ENCODE assay signal across 22 cellular contexts in genomic region chr5:101611039-101611438, GRCh38.
A peak's percentile ranks its signal among the peaks of the same experiment; 100 is the strongest.
DNase-seq lines count a peak whose midpoint lies in the region; FAIRE-seq and TF ChIP-seq lines count a peak whose summit lies in the region.
"Had no signal": no experiment of that assay in that cellular context is flagged by ENCODE, and none has a peak within 500 bp of the region (broad histone marks: within the 10 kb centered on the region; RNA-seq: fewer than 3 reads in every experiment).

No MANE protein-coding gene starts in this region.

- no peak for FAIRE-seq in H1 (lab: Jason Lieb, UNC)
- FAIRE-seq in H54 (lab: Jason Lieb, UNC) = no peak
- FAIRE-seq: G401.6, RCC 7860 had no signal

- H2BK5ac ChIP-seq in H1 (ENCODE audit: low read depth, low read length) = no peak overlapping the region

- H3K79me1 ChIP-seq in H1 (ENCODE audit: low read depth, low read length) = no peaks in the 10 kb centered on the region

- no peaks in the 10 kb centered on the region for H4K20me1 ChIP-seq in H1 (replicated peaks in 1 of 2; ENCODE audit: control insufficient read depth in 1 of 2, insufficient read depth in 2 of 2, low read length in 2 of 2)

- H4K5ac ChIP-seq in H1 (ENCODE audit: insufficient read length, low read depth, low read length) = no peak overlapping the region

- no peak for TF ChIP-seq EP300 in H1 (IDR thresholded peaks at IDR 0.05; ENCODE audit: borderline replicate concordance in 1 of 2, low read depth in 2 of 2, low read length in 2 of 2)

- POLR2A ChIA-PET in H1 (lab: Charles Lee; ENCODE audit: partially characterized antibody) = no interaction called here

- no peak overlapping the region for H3K23ac ChIP-seq in H1 (ENCODE audit: insufficient read length)

- H2BK15ac ChIP-seq in H1 (ENCODE audit: low read length) = no peak overlapping the region

- no peak overlapping the region for H3K4me3 ChIP-seq in H1 (ENCODE audit: extremely low read depth in 1 of 4, insufficient read depth in 2 of 4, low read depth in 3 of 4, low read length in 4 of 4)
- H3K4me3 ChIP-seq: GM23338 had no signal

- H3K18ac ChIP-seq in H1 (ENCODE audit: extremely low read depth, low read length) = no peak overlapping the region

- H3K27me3 ChIP-seq in H1 (replicated peaks in 1 of 4; ENCODE audit: control insufficient read depth in 3 of 4, extremely low read depth in 1 of 4, insufficient read depth in 3 of 4, low read length in 3 of 4) = no peaks in the 10 kb centered on the region
- H3K27me3 ChIP-seq: BE2C had no signal

- H3K4ac ChIP-seq in H1 (replicated peaks; ENCODE audit: insufficient read length, low read depth, low read length) = no peak overlapping the region

- no peak overlapping the region for H3K27ac ChIP-seq in H1 (ENCODE audit: low read depth, low read length)

- no peak overlapping the region for H3K9ac ChIP-seq in H1 (replicated peaks in 1 of 4; ENCODE audit: extremely low read depth in 1 of 4, low read depth in 3 of 4, low read length in 3 of 4)
- H3K9ac ChIP-seq: SK-N-SH had no signal

- no peak for TF ChIP-seq RAD21 in H1 (IDR thresholded peaks at IDR 0.05 in 1 of 2, conservative IDR thresholded peaks at IDR 0.05 in 1 of 2; ENCODE audit: low read depth in 2 of 2, low read length in 2 of 2)

- no peaks in the 10 kb centered on the region for H3K79me2 ChIP-seq in H1 (ENCODE audit: control insufficient read depth in 1 of 2, insufficient read depth in 2 of 2, low read length in 2 of 2)

- H2AFZ ChIP-seq in H1 (ENCODE audit: low read length) = no peak overlapping the region
- H2AFZ ChIP-seq: GM23338 had no signal

- H3K36me3 ChIP-seq in H1 (ENCODE audit: control insufficient read depth in 2 of 4, insufficient read depth in 4 of 4, low read length in 3 of 4) = no peaks in the 10 kb centered on the region
- H3K36me3 ChIP-seq: BE2C had no signal

- 89% methylated on average over 6 of the region's 6 CpGs; no CpG with 5 or more reads in 1 of the 2 experiments for WGBS in H1 (ENCODE audit: extremely low coverage in 1 of 2, insufficient coverage in 1 of 2, insufficient read length in 1 of 2, insufficient replicate concordance in 2 of 2, low coverage in 1 of 2, low lambda C conversion rate in 2 of 2, missing lambda C conversion rate in 1 of 2), 2 experiments

- TF ChIP-seq POLR2A in H1 (IDR thresholded peaks at IDR 0.05; ENCODE audit: control extremely low read depth in 1 of 2, low read depth in 2 of 2, low read length in 2 of 2) = no peak
- no peak for TF ChIP-seq POLR2A in H54 (IDR thresholded peaks at IDR 0.05; ENCODE audit: low read depth, low read length)

- H3K23me2 ChIP-seq in H1 (ENCODE audit: low read depth, low read length) = no peaks in the 10 kb centered on the region

- CTCF ChIA-PET in H1 (lab: Charles Lee; ENCODE audit: partially characterized antibody) = interaction anchor here (1.3 to 2.8 kb wide), 3 partner anchors 10 to 68 kb away, joined by 3 to 9 read pairs (median 3); no protein-coding TSS in a partner anchor

- H3K56ac ChIP-seq in H1 (replicated peaks; ENCODE audit: insufficient read length, low read depth, low read length) = no peak overlapping the region

- H4K91ac ChIP-seq in H1 (replicated peaks; ENCODE audit: insufficient read length, low read length) = no peak overlapping the region

- H2BK20ac ChIP-seq in H1 (ENCODE audit: low read length) = peak overlapping the region; percentile 41; the same call in 1 of the 2 replicates

- H2AK5ac ChIP-seq in H1 (ENCODE audit: low read depth, low read length) = no peak overlapping the region

- no peak overlapping the region for H4K8ac ChIP-seq in H1 (ENCODE audit: extremely low read depth, insufficient read depth, low read length)

- H3K9me3 ChIP-seq in H1 (ENCODE audit: insufficient read depth in 2 of 2, low read depth in 1 of 2, low read length in 1 of 2) = no peaks in the 10 kb centered on the region
- H3K9me3 ChIP-seq: BE2C, SK-N-SH had no signal

- no peak overlapping the region; the same call in 1 of the 2 replicates for H2BK12ac ChIP-seq in H1 (ENCODE audit: low read depth, low read length)

- no peak overlapping the region for H3K14ac ChIP-seq in H1 (ENCODE audit: insufficient read length)

- no peak overlapping the region for H2BK120ac ChIP-seq in H1 (replicated peaks; ENCODE audit: low read depth, low read length)

- no peaks in the 10 kb centered on the region for H3K4me1 ChIP-seq in H1 (replicated peaks in 1 of 4; ENCODE audit: control insufficient read depth in 3 of 4, insufficient read depth in 4 of 4, low read length in 3 of 4)
- H3K4me1 ChIP-seq: BE2C had no signal

- TF ChIP-seq CTCF in H1 (IDR thresholded peaks at IDR 0.05; ENCODE audit: control extremely low read depth in 1 of 3, insufficient read depth in 1 of 3, low read depth in 1 of 3, low read length in 3 of 3) = no peak

- DNase-seq in DMS53 (lab: John Stamatoyannopoulos, UW) (peak; percentile 27), DMS53 treated with DMSO at 0.1 percent for 48 hours (lab: John Stamatoyannopoulos, UW; ENCODE audit: unreplicated experiment) (no peak), NCI-H748 treated with DMSO at 0.1 percent for 48 hours (lab: John Stamatoyannopoulos, UW) (peak; percentile 27), H1 (ENCODE audit: low read depth in 1 of 2, low spot score in 2 of 2) (no peak), H54 (ENCODE audit: insufficient read length, low spot score) (no peak)
- no peak for DNase-seq in stimulated activated CD4-positive, alpha-beta T cell treated with anti-CD3 and anti-CD28 coated beads, Interleukin-4, amount 100 ng/mL, for 1 hour
- no peak for DNase-seq in activated effector memory CD4-positive, alpha-beta T cell treated with Interleukin-2 at 50 U/mL for 16 hours
- DNase-seq: 8988T, ACHN, BE2C, Calu3, HCEC 1CT, IMR-90, NCI-H1048, NCI-H1436, NCI-H187, NCI-H2081 treated with DMSO at 0.1 percent for 48 hours, NCI-H526 treated with DMSO at 0.1 percent for 48 hours, SK-N-SH had no signal

- no peak overlapping the region for H3K4me2 ChIP-seq in H1 (ENCODE audit: insufficient read depth in 1 of 2, low read depth in 2 of 2, low read length in 2 of 2)
- H3K4me2 ChIP-seq: GM23338, SK-N-SH had no signal

TF ChIP-seq in H1, 55 proteins besides CTCF, POLR2A, EP300 and RAD21:
- TF ChIP-seq BCL11A (IDR thresholded peaks at IDR 0.05; ENCODE audit: low read depth in 2 of 2, low read length in 2 of 2) (no peak), MAX (IDR thresholded peaks at IDR 0.05) (no peak)

Comparison
In these comparisons a context has a peak if more than half of its experiments do, and no peak if none do; other contexts are left out.
1. DNase-seq: peak in DMS53 (single experiment) and NCI-H748 treated with DMSO at 0.1 percent for 48 hours (single experiment); none in DMS53 treated with DMSO at 0.1 percent for 48 hours (single experiment), H1 (0 of 2), stimulated activated CD4-positive, alpha-beta T cell treated with anti-CD3 and anti-CD28 coated beads, Interleukin-4, amount 100 ng/mL, for 1 hour (single experiment), H54 (single experiment) and activated effector memory CD4-positive, alpha-beta T cell treated with Interleukin-2 at 50 U/mL for 16 hours (single experiment).